23 cellular contexts compared by ENCODE assay signal in the genomic region with DNA sequence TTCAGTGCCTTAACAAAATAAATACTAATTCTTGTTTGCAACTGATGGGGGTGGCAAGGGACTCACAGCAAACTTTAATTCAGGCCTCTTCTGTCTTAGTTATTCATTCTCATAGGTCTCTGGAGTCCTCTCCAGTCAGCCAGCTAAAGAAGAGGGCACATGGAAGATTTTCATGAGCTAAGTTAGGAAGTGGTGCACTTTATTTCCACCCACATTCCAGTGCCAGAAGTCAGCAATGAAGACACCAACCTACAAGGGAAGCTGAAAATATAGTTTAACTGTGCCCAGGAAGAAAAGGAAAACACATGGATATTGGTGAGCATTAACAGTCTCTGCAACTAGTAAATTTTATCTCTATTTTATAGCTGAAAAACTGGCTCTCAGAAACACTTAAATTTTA. TPM values are rescaled to one million over a fixed set of nuclear protein-coding genes. Genes with fewer than 3 reads are reported as not detected.
A peak's percentile ranks its signal among the peaks of the same experiment; 100 is the strongest.
DNase-seq lines count a peak whose midpoint lies in the region; ATAC-seq and TF ChIP-seq lines count a peak whose summit lies in the region.
"Had no signal": no experiment of that assay in that cellular context is flagged by ENCODE, and none has a peak within 500 bp of the region (broad histone marks: within the 10 kb centered on the region; RNA-seq: fewer than 3 reads in every experiment).

No MANE protein-coding gene starts in this region.

- H3K4me1 ChIP-seq in CD8-positive, alpha-beta memory T cell (ENCODE audit: insufficient read depth, low read length), result no peaks in the 10 kb centered on the region

- H3K9me3 Mint-ChIP-seq in CD8-positive, alpha-beta memory T cell, result no peaks in the 10 kb centered on the region

- H3K27ac ChIP-seq in CD8-positive, alpha-beta memory T cell (ENCODE audit: low read depth, low read length), result no peak overlapping the region
- H3K27ac ChIP-seq: PC-9, SK-N-MC had no signal

- no peaks in the 10 kb centered on the region for H3K9me3 ChIP-seq in CD8-positive, alpha-beta memory T cell (ENCODE audit: low read length)
- H3K9me3 ChIP-seq: HAP-1, MG63 had no signal

- H3K36me3 ChIP-seq in CD8-positive, alpha-beta memory T cell (ENCODE audit: insufficient read depth, low read length), result no peaks in the 10 kb centered on the region
- H3K36me3 ChIP-seq: HAP-1, MG63 had no signal

- H3K27ac Mint-ChIP-seq in CD8-positive, alpha-beta memory T cell, result no peak overlapping the region
- H3K27ac Mint-ChIP-seq: B cell, CD14-positive monocyte, GM23338 had no signal

- ATAC-seq in GM21723 (IDR thresholded peaks at IDR 0.05; ENCODE audit: unreplicated experiment), result no peak
- ATAC-seq: GM12878, GM23338 had no signal

- TF ChIP-seq CTCF in fibroblast of mammary gland (conservative IDR thresholded peaks at IDR 0.05; ENCODE audit: control insufficient read depth, insufficient read depth, low read depth, low read length), result no peak

- no peak overlapping the region for H3K4me3 Mint-ChIP-seq in CD8-positive, alpha-beta memory T cell
- H3K4me3 Mint-ChIP-seq: B cell, CD14-positive monocyte, GM23338 had no signal

- DNase-seq in AG20443 (ENCODE audit: low spot score), result peak; percentile 9
- DNase-seq in LHCN-M2 (ENCODE audit: low read depth), result peak; percentile 38
- peak; percentile 12 for DNase-seq in fibroblast of mammary gland (ENCODE audit: low read depth)
- peak; percentile 13 for DNase-seq in renal cortical epithelial cell (ENCODE audit: low read depth)
- DNase-seq in activated CD4-positive, alpha-beta T cell treated with anti-CD3 and anti-CD28 coated beads, Interleukin-2, amount 50 U/mL, for 1 hour, result no peak
- DNase-seq in CD8-positive, alpha-beta memory T cell, result no peak
- DNase-seq: Karpas-422, MG63, NCI-H1048, NCI-H1436, NCI-H187 treated with DMSO at 0.1 percent for 48 hours, NCI-H2107, PC-9, RPMI8226, SHP77 treated with DMSO at 0.1 percent for 48 hours, SW 1271 had no signal

- no peaks in the 10 kb centered on the region for H3K4me1 Mint-ChIP-seq in CD8-positive, alpha-beta memory T cell
- H3K4me1 Mint-ChIP-seq: B cell, CD14-positive monocyte had no signal

- H3K27me3 ChIP-seq in CD8-positive, alpha-beta memory T cell (ENCODE audit: insufficient read depth, low read length, poor library complexity, severe bottlenecking), result no peaks in the 10 kb centered on the region
- H3K27me3 ChIP-seq: MG63 had no signal

- peaks cover 0 to 6% (median 0%) of the 10 kb centered on the region in 3 donors for H3K36me3 Mint-ChIP-seq in CD8-positive, alpha-beta memory T cell
- H3K36me3 Mint-ChIP-seq: CD14-positive monocyte had no signal

- H3K27me3 Mint-ChIP-seq in CD8-positive, alpha-beta memory T cell, result no peaks in the 10 kb centered on the region
- H3K27me3 Mint-ChIP-seq: B cell had no signal

- no peak overlapping the region for H3K4me3 ChIP-seq in fibroblast of mammary gland (ENCODE audit: control insufficient read depth, low read depth, low read length)
- no peak overlapping the region for H3K4me3 ChIP-seq in CD8-positive, alpha-beta memory T cell (ENCODE audit: low read length)
- H3K4me3 ChIP-seq: GM12878, GM23338, HAP-1, MG63, PC-9, SK-N-MC had no signal

- POLR2A ChIA-PET in CD8-positive, alpha-beta memory T cell (lab: Charles Lee), result no interaction called here

- CTCF ChIA-PET in CD8-positive, alpha-beta memory T cell (lab: Charles Lee), result no interaction called here

RNA-seq across cellular contexts. Expression of gene IRAK1BP1, which starts 16.7 kb away (rescaled TPM):
- total RNA-seq in LHCN-M2 (2014; rRNA removed) (3.4 and 4.0 TPM in 2 replicates), renal cortical epithelial cell (3.5 and 8.1 TPM in 2 replicates)
- polyA plus RNA-seq in LHCN-M2 (2012), result 1.3 TPM
- total RNA-seq in CD8-positive, alpha-beta memory T cell, result 1 to 10 TPM; 2.9 to 3.1 TPM
- polyA plus RNA-seq in CD8-positive, alpha-beta memory T cell, result 0.99 TPM

Comparison
In these comparisons a context has a peak if more than half of its experiments do, and no peak if none do; other contexts are left out.
1. DNase-seq: peak in AG20443 (single experiment), LHCN-M2 (single experiment), fibroblast of mammary gland (single experiment) and renal cortical epithelial cell (single experiment); none in activated CD4-positive, alpha-beta T cell treated with anti-CD3 and anti-CD28 coated beads, Interleukin-2, amount 50 U/mL, for 1 hour (single experiment) and CD8-positive, alpha-beta memory T cell (0 of 5).